In genomic region chr7:154412105-154412504, GRCh38 we compare ENCODE assay signal across 11 cellular contexts.
"Had no signal": no experiment of that assay in that cellular context is flagged by ENCODE, and none has a peak within 500 bp of the region (broad histone marks: within the 10 kb centered on the region; RNA-seq: fewer than 3 reads in every experiment).

No MANE protein-coding gene starts in this region.

- H2AFZ ChIP-seq: GM23248, GM23338 had no signal

- H3K4me3 ChIP-seq: GM23248, GM23338, HAP-1 had no signal

- H3K27ac ChIP-seq: GM23248 had no signal

- FAIRE-seq: H1, H54 had no signal

- H3K4me2 ChIP-seq: GM23338 had no signal

- ATAC-seq: GM23338, HCT116 had no signal

- H3K4me1 ChIP-seq: HAP-1 had no signal

- DNase-seq: GM23248, GOT3, H7, H9, HCEC 1CT, HFFc6 had no signal

- H3K9me3 ChIP-seq: HAP-1 had no signal

- H3K9ac ChIP-seq: GM23248 had no signal

- H3K36me3 ChIP-seq: HAP-1 had no signal
